33 cellular contexts compared by ENCODE assay signal in genomic region chr10:43569681-43570080, GRCh38. TPM values are rescaled to one million over a fixed set of nuclear protein-coding genes. Genes with fewer than 3 reads are reported as not detected.
"Had no signal": no experiment of that assay in that cellular context is flagged by ENCODE, and none has a peak within 500 bp of the region (broad histone marks: within the 10 kb centered on the region; RNA-seq: fewer than 3 reads in every experiment).

No MANE protein-coding gene starts in this region.

- H3K4me3 Mint-ChIP-seq: effector memory CD8-positive, alpha-beta T cell; immature natural killer cell; mesothelial cell of epicardium; naive B cell; natural killer cell treated with Interleukin-12 subunit alpha and Interleukin-12 subunit beta and Interleukin-15 and Interleukin-18, amount 100 ng/mL, for 72 hours; neural crest cell; stimulated activated naive CD8-positive, alpha-beta T cell treated with anti-CD3 and anti-CD28 coated beads, Interleukin-15, amount 100 ng/mL, for 72 hours had no signal

- H3K27me3 ChIP-seq: heart right ventricle, pancreas, right lobe of liver, suprapubic skin, transverse colon, upper lobe of right lung, uterus had no signal

- H3K27ac Mint-ChIP-seq: mesothelial cell of epicardium; natural killer cell treated with Interleukin-12 subunit alpha and Interleukin-12 subunit beta and Interleukin-15 and Interleukin-18, amount 100 ng/mL, for 72 hours; stimulated activated naive CD8-positive, alpha-beta T cell treated with anti-CD3 and anti-CD28 coated beads, Interleukin-15, amount 100 ng/mL, for 72 hours had no signal

- H3K9me3 ChIP-seq: esophagus squamous epithelium, heart right ventricle, mucosa of descending colon, neutrophil, pancreas, right lobe of liver, suprapubic skin, transverse colon, upper lobe of right lung, uterus had no signal

- ATAC-seq: effector memory CD8-positive, alpha-beta T cell; heart right ventricle; left colon; left ventricle myocardium superior; mucosa of descending colon; natural killer cell treated with Interleukin-12 subunit alpha and Interleukin-12 subunit beta and Interleukin-15 and Interleukin-18, amount 100 ng/mL, for 72 hours; pancreas; right lobe of liver; stimulated activated naive CD8-positive, alpha-beta T cell treated with anti-CD3 and anti-CD28 coated beads, Interleukin-15, amount 100 ng/mL, for 72 hours; upper lobe of right lung had no signal

- H3K9me3 Mint-ChIP-seq: effector memory CD8-positive, alpha-beta T cell; immature natural killer cell had no signal

- DNase-seq: dermis blood vessel endothelial cell; effector memory CD8-positive, alpha-beta T cell; erythroblast; esophagus squamous epithelium; foreskin melanocyte; glutamatergic neuron; heart right ventricle; hippocampal formation; immature natural killer cell; islet precursor cell; kidney glomerular epithelial cell; left colon; left ventricle myocardium superior; mesenchymal stem cell; mucosa of descending colon; naive B cell; pancreas; right lobe of liver; small intestine; stimulated activated CD4-positive, alpha-beta T cell treated with anti-CD3 and anti-CD28 coated beads, Interleukin-15, amount 100 ng/mL, for 24 hours; stimulated activated CD4-positive, alpha-beta T cell treated with anti-CD3 and anti-CD28 coated beads, Interleukin-2, amount 100 ng/mL, for 48 hours; stimulated activated naive CD4-positive, alpha-beta T cell; stimulated activated naive CD8-positive, alpha-beta T cell treated with anti-CD3 and anti-CD28 coated beads, Interleukin-15, amount 100 ng/mL, for 72 hours; transverse colon; upper lobe of right lung; uterus had no signal

- H3K27ac ChIP-seq: coronary artery, esophagus squamous epithelium, heart right ventricle, neutrophil, pancreas, right lobe of liver, suprapubic skin, transverse colon, upper lobe of right lung, uterus had no signal

- H3K36me3 ChIP-seq: neutrophil, pancreas, right lobe of liver, suprapubic skin, transverse colon, upper lobe of right lung, uterus had no signal

- H3K4me3 ChIP-seq: coronary artery, esophagus squamous epithelium, heart right ventricle, lung, mucosa of descending colon, pancreas, right lobe of liver, suprapubic skin, transverse colon, upper lobe of right lung, uterus had no signal

- H3K4me1 ChIP-seq: right lobe of liver, upper lobe of right lung, uterus had no signal

RNA-seq across cellular contexts. Expression of gene ZNF239, which starts 4.7 kb away (rescaled TPM):
- total RNA-seq: natural killer cell treated with Interleukin-12 subunit alpha and Interleukin-12 subunit beta and Interleukin-15 and Interleukin-18, amount 100 ng/mL, for 72 hours had no signal
